In the genomic region with DNA sequence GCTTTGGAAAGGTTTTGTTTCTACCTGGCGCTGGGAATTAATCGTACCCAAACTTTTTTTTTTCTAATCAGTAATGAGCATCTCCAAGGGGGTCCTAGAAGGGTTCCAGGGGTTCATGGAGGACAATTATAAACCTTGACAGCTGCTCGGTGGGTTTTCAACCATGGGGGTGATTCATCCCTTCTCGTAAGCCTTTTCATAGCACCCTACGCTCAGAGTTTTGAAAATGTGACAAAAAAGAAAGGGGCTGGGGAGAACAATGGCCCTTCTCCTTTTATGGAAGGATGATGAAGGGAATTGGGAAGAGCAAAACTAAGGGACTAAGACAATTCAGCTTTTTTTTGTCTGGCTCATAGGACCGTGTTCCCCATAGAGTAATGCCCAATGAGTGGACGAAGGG, we compare ENCODE assay signal across 20 cellular contexts.
"Had no signal": no experiment of that assay in that cellular context is flagged by ENCODE, and none has a peak within 500 bp of the region (broad histone marks: within the 10 kb centered on the region; RNA-seq: fewer than 3 reads in every experiment).

No MANE protein-coding gene starts in this region.

- H3K27me3 ChIP-seq: adrenal gland, cardiac muscle cell, dorsolateral prefrontal cortex, hepatocyte, right lobe of liver, thyroid gland had no signal

- ATAC-seq: activated naive CD4-positive, alpha-beta T cell treated with anti-CD3 and anti-CD28 coated beads, Interleukin-2, amount 50 U/mL, for 72 hours; left colon; right lobe of liver; T-helper 17 cell had no signal

- H2AFZ ChIP-seq: hepatocyte had no signal

- H3K36me3 ChIP-seq: adrenal gland, cardiac muscle cell, right lobe of liver, thyroid gland, WERI-Rb-1 had no signal

- H3K27ac Mint-ChIP-seq: activated naive CD4-positive, alpha-beta T cell treated with anti-CD3 and anti-CD28 coated beads, Interleukin-2, amount 50 U/mL, for 72 hours; T-helper 17 cell had no signal

- H3K27ac ChIP-seq: adrenal gland, cardiac muscle cell, hepatocyte, right lobe of liver, thyroid gland, WERI-Rb-1 had no signal

- H3K36me3 Mint-ChIP-seq: activated naive CD4-positive, alpha-beta T cell treated with anti-CD3 and anti-CD28 coated beads, Interleukin-2, amount 50 U/mL, for 72 hours had no signal

- DNase-seq: activated CD4-positive, alpha-beta T cell treated with anti-CD3 and anti-CD28 coated beads for 1 hour; activated gamma-delta T cell; adrenal gland; dorsolateral prefrontal cortex; foreskin fibroblast; left colon; midbrain; stimulated activated CD4-positive, alpha-beta T cell treated with anti-CD3 and anti-CD28 coated beads, Interleukin-12 subunit alpha, Interleukin-12 subunit beta, amount 100 ng/mL, for 4 hours; stimulated activated CD4-positive, alpha-beta T cell treated with anti-CD3 and anti-CD28 coated beads, Interleukin-1b, Interleukin-23, amount 100 ng/mL, for 48 hours; stimulated activated CD8-positive, alpha-beta memory T cell treated with anti-CD3 and anti-CD28 coated beads, Interleukin-4, amount 100 ng/mL, for 48 hours; stimulated activated naive CD4-positive, alpha-beta T cell; T-helper 17 cell; thyroid gland; WERI-Rb-1 had no signal

- H3K4me2 ChIP-seq: hepatocyte had no signal

- H3K4me3 Mint-ChIP-seq: neural crest cell, T-helper 17 cell had no signal

- H3K4me1 ChIP-seq: right lobe of liver had no signal

- H3K9me3 Mint-ChIP-seq: activated naive CD4-positive, alpha-beta T cell treated with anti-CD3 and anti-CD28 coated beads, Interleukin-2, amount 50 U/mL, for 72 hours; neural crest cell had no signal

- H3K4me3 ChIP-seq: adrenal gland, cardiac muscle cell, dorsolateral prefrontal cortex, hepatocyte, lung, right lobe of liver, thyroid gland had no signal

- H3K9me3 ChIP-seq: adrenal gland, right lobe of liver, thyroid gland had no signal

- H3K27me3 Mint-ChIP-seq: T-helper 17 cell had no signal
